Comparison of ENCODE assay signal across 8 cellular contexts in genomic region chrX:119686087-119686639, GRCh38. TPM values are rescaled to one million over a fixed set of nuclear protein-coding genes. Genes with fewer than 3 reads are reported as not detected.
DNase-seq lines count a peak whose midpoint lies in the region; ATAC-seq and TF ChIP-seq lines count a peak whose summit lies in the region.
"Had no signal": no experiment of that assay in that cellular context is flagged by ENCODE, and none has a peak within 500 bp of the region (broad histone marks: within the 10 kb centered on the region; RNA-seq: fewer than 3 reads in every experiment).

No MANE protein-coding gene starts in this region.

- POLR2A ChIA-PET in WTC11 (lab: Charles Lee), result no interaction called here

- DNase-seq in WTC11 (ENCODE audit: low spot score) (no peak), left kidney (ENCODE audit: low read depth, low spot score) (peak; percentile 91), uterus (no peak), SKM-1 (lab: John Stamatoyannopoulos, UW; ENCODE audit: unreplicated experiment) (no peak), AG08396 (ENCODE audit: low spot score) (no peak)

- CTCF ChIA-PET in WTC11 (lab: Charles Lee), result interaction anchor here (1.4 kb wide), 1 partner anchor 174 kb away, joined by 4 read pairs; no protein-coding TSS in a partner anchor

- intact Hi-C loops in uterus (cut with DNase I; ENCODE audit: low total_unique reads), result no loop called here

- no peak for TF ChIP-seq CTCF in WTC11 (IDR thresholded peaks at IDR 0.05)
- no peak for TF ChIP-seq CTCF in uterus (IDR thresholded peaks at IDR 0.05)

- H3K27me3 ChIP-seq in uterus, result no peaks in the 10 kb centered on the region
- H3K27me3 ChIP-seq: SJSA1 had no signal

- no peaks in the 10 kb centered on the region for H3K27me3 Mint-ChIP-seq in WTC11 (ENCODE audit: low read depth)

- no peaks in the 10 kb centered on the region for H3K9me3 Mint-ChIP-seq in WTC11

- H3K27ac ChIP-seq in uterus, result peak overlapping the region; percentile 64 to 83
- H3K27ac ChIP-seq: SJSA1 had no signal

- H3K27ac Mint-ChIP-seq in WTC11, result peak overlapping the region; percentile 93

- H3K4me1 ChIP-seq in uterus, result no peaks in the 10 kb centered on the region

- H3K36me3 Mint-ChIP-seq in WTC11, result no peaks in the 10 kb centered on the region

- H3K9me3 ChIP-seq in uterus, result no peaks in the 10 kb centered on the region
- H3K9me3 ChIP-seq: SJSA1 had no signal

- H3K36me3 ChIP-seq in uterus, result no peaks in the 10 kb centered on the region
- H3K36me3 ChIP-seq: SJSA1 had no signal

- H3K4me3 Mint-ChIP-seq in WTC11, result no peak overlapping the region

- peak; percentile 33 for ATAC-seq in GM18861 (IDR thresholded peaks at IDR 0.05; ENCODE audit: unreplicated experiment)
- ATAC-seq in HG02840 (IDR thresholded peaks at IDR 0.05; ENCODE audit: low FRiP score, unreplicated experiment), result peak; percentile 33
- peak; percentile 44 for ATAC-seq in WTC11

- no peak for TF ChIP-seq POLR2A in uterus (IDR thresholded peaks at IDR 0.05)

- no peak overlapping the region for H3K4me3 ChIP-seq in uterus
- H3K4me3 ChIP-seq: SJSA1 had no signal

- peaks cover 52% of the 10 kb centered on the region for H3K4me1 Mint-ChIP-seq in WTC11

TF ChIP-seq in WTC11, 78 proteins besides CTCF, POLR2A, EP300 and RAD21:
- no peak for TF ChIP-seq ZNF671 (CRISPR knock-in tag; IDR thresholded peaks at IDR 0.05)
- TF ChIP-seq ZNF416 (CRISPR knock-in tag; IDR thresholded peaks at IDR 0.05), result no peak
- TF ChIP-seq ATF1 (CRISPR knock-in tag; IDR thresholded peaks at IDR 0.05), result no peak
- TF ChIP-seq IRF1 (CRISPR knock-in tag; IDR thresholded peaks at IDR 0.05), result no peak
- no peak for TF ChIP-seq ELF4 (CRISPR knock-in tag; IDR thresholded peaks at IDR 0.05; ENCODE audit: low read depth)
- no peak for TF ChIP-seq USF2 (CRISPR knock-in tag; IDR thresholded peaks at IDR 0.05)
- TF ChIP-seq ZNF232 (CRISPR knock-in tag; IDR thresholded peaks at IDR 0.05), result no peak
- no peak for TF ChIP-seq CDX4 (CRISPR knock-in tag; IDR thresholded peaks at IDR 0.05; ENCODE audit: borderline replicate concordance)
- TF ChIP-seq ZBTB43 (CRISPR knock-in tag; IDR thresholded peaks at IDR 0.05), result no peak
- no peak for TF ChIP-seq OVOL2 (CRISPR knock-in tag; IDR thresholded peaks at IDR 0.05; ENCODE audit: borderline replicate concordance)
- TF ChIP-seq ZNF512 (CRISPR knock-in tag; IDR thresholded peaks at IDR 0.05; ENCODE audit: borderline replicate concordance), result no peak
- no peak for TF ChIP-seq CREM (CRISPR knock-in tag; IDR thresholded peaks at IDR 0.05)
- no peak for TF ChIP-seq TCF7 (CRISPR knock-in tag; IDR thresholded peaks at IDR 0.05; ENCODE audit: low read depth)
- TF ChIP-seq ZMAT4 (CRISPR knock-in tag; IDR thresholded peaks at IDR 0.05), result no peak
- no peak for TF ChIP-seq PREB (CRISPR knock-in tag; IDR thresholded peaks at IDR 0.05; ENCODE audit: borderline replicate concordance)
- TF ChIP-seq JAZF1 (CRISPR knock-in tag; IDR thresholded peaks at IDR 0.05), result no peak
TF ChIP-seq in WTC11: peak in this region for 0.

RNA-seq across cellular contexts. Expression of gene SEPTIN6, which starts 6.8 kb away (rescaled TPM):
- total RNA-seq in WTC11 (2021), result 52.1 to 62.9 TPM (median 53.6 TPM) in 3 replicates
- total RNA-seq in uterus, result 10 to 100 TPM in 2 of 4 donors, 1 to 10 TPM in 2; 1.8 to 34.8 (median 15.5) TPM
